Comparison of ENCODE assay signal across 1 cellular context in genomic region chr1:170660874-170661645, GRCh38.
TF ChIP-seq lines count a peak whose summit lies in the region.

No MANE protein-coding gene starts in this region.

TF ChIP-seq in SK-N-SH, 30 proteins besides CTCF, POLR2A, EP300 and RAD21 (continued from another document):
- TF ChIP-seq IRF3 (IDR thresholded peaks at IDR 0.05; ENCODE audit: low read depth, low read length): no peak
TF ChIP-seq in SK-N-SH: peak in this region for 1.
